In genomic region chr14:38254565-38255407, GRCh38 we compare ENCODE assay signal across 8 cellular contexts. TPM values are rescaled to one million over a fixed set of nuclear protein-coding genes. Genes with fewer than 3 reads are reported as not detected.
A peak's percentile ranks its signal among the peaks of the same experiment; 100 is the strongest.
DNase-seq lines count a peak whose midpoint lies in the region; ATAC-seq and TF ChIP-seq lines count a peak whose summit lies in the region.

No MANE protein-coding gene starts in this region.

- H3K36me3 ChIP-seq in osteoblast (ENCODE audit: insufficient read depth, low read length) (no peaks in the 10 kb centered on the region), MM.1S (replicated peaks; ENCODE audit: insufficient read depth, low read length) (no peaks in the 10 kb centered on the region)

- peak overlapping the region; percentile 46 for H3K4me3 Mint-ChIP-seq in activated naive CD8-positive, alpha-beta T cell

- H3K9me2 ChIP-seq in MM.1S (replicated peaks; ENCODE audit: insufficient read depth, low read length) = no peaks in the 10 kb centered on the region

- no peaks in the 10 kb centered on the region for H3F3A ChIP-seq in MM.1S (ENCODE audit: insufficient read depth, low read length)

- DNase-seq in AG20443 (ENCODE audit: low spot score) (peak; percentile 14), left cardiac atrium (no peak), osteoblast (ENCODE audit: insufficient read length, low spot score, missing footprints) (no peak), MM.1S (no peak), NCI-H1105 treated with DMSO at 0.1 percent for 48 hours (lab: John Stamatoyannopoulos, UW) (no peak), COR-L47 (lab: John Stamatoyannopoulos, UW) (no peak)
- no peak for DNase-seq in stimulated activated CD4-positive, alpha-beta T cell treated with anti-CD3 and anti-CD28 coated beads, Interleukin-4, amount 100 ng/mL, for 1 hour

- no peaks in the 10 kb centered on the region for H4K20me1 ChIP-seq in osteoblast (ENCODE audit: insufficient read depth, low read length)
- H4K20me1 ChIP-seq in MM.1S (ENCODE audit: insufficient read depth, low read length) = no peaks in the 10 kb centered on the region

- H2AFZ ChIP-seq in osteoblast (ENCODE audit: low read length) (peak overlapping the region; percentile 29), MM.1S (ENCODE audit: low read length) (no peak overlapping the region)

- H3K27ac ChIP-seq in osteoblast (ENCODE audit: low read depth, low read length) (no peak overlapping the region), MM.1S (ENCODE audit: low read length) (no peak overlapping the region)

- H3K27me3 Mint-ChIP-seq in activated naive CD8-positive, alpha-beta T cell = peaks cover 25% of the 10 kb centered on the region

- H3K9me3 ChIP-seq in osteoblast (ENCODE audit: low read depth, low read length) (no peaks in the 10 kb centered on the region), MM.1S (replicated peaks; ENCODE audit: insufficient read depth, low read length) (no peaks in the 10 kb centered on the region)

- H3K9ac ChIP-seq in MM.1S (ENCODE audit: low read length) = no peak overlapping the region

- H3K4me2 ChIP-seq in osteoblast (ENCODE audit: insufficient read depth, low read length) (peak overlapping the region; percentile 18), MM.1S (ENCODE audit: low read depth, low read length) (no peak overlapping the region)

- ATAC-seq in left cardiac atrium = peak; percentile 2 to 3

- no peaks in the 10 kb centered on the region for H3K36me3 Mint-ChIP-seq in activated naive CD8-positive, alpha-beta T cell

- no peak overlapping the region for H3K4me3 ChIP-seq in osteoblast (ENCODE audit: insufficient read depth, low read length)
- no peak overlapping the region for H3K4me3 ChIP-seq in MM.1S (ENCODE audit: low read length)

- H3K79me2 ChIP-seq in osteoblast (ENCODE audit: insufficient read depth, low read length) (no peaks in the 10 kb centered on the region), MM.1S (ENCODE audit: low read length) (no peaks in the 10 kb centered on the region)

- H3K27me3 ChIP-seq in osteoblast (ENCODE audit: insufficient read depth, low read length) (no peaks in the 10 kb centered on the region), MM.1S (replicated peaks; ENCODE audit: insufficient read depth, low read length) (no peaks in the 10 kb centered on the region)

- H3K9me3 Mint-ChIP-seq in activated naive CD8-positive, alpha-beta T cell (ENCODE audit: low read depth) = no peaks in the 10 kb centered on the region

- TF ChIP-seq CTCF in osteoblast (IDR thresholded peaks at IDR 0.05; ENCODE audit: extremely low read depth, low read depth, low read length) (no peak), MM.1S (IDR thresholded peaks at IDR 0.05; ENCODE audit: low read length) (no peak)

- no peaks in the 10 kb centered on the region for H3K4me1 ChIP-seq in osteoblast (ENCODE audit: insufficient read depth, low read length)
- no peaks in the 10 kb centered on the region for H3K4me1 ChIP-seq in MM.1S (ENCODE audit: low read length)

- H3K4me1 Mint-ChIP-seq in activated naive CD8-positive, alpha-beta T cell (ENCODE audit: low read depth) = peaks cover 9% of the 10 kb centered on the region

- H3K27ac Mint-ChIP-seq in activated naive CD8-positive, alpha-beta T cell = no peak overlapping the region

- intact Hi-C loops in left cardiac atrium (cut with DNase I) = no loop called here

RNA-seq across cellular contexts. Expression of gene CLEC14A, which starts 1.1 kb away (rescaled TPM):
- total RNA-seq in left cardiac atrium (10 to 100 TPM; 31.8 to 47.4 TPM), osteoblast (0.29 TPM in 1 of 2 replicates, not detected in the other)

RNA-seq across cellular contexts. Expression of gene SSTR1, which starts 47.1 kb away (rescaled TPM):
- total RNA-seq in left cardiac atrium = 1 to 10 TPM; 1.0 to 1.3 TPM
- total RNA-seq in osteoblast = under 0.01 TPM in 2 replicates

Comparison
In these comparisons a context has a peak if more than half of its experiments do, and no peak if none do; other contexts are left out.
1. RNA of gene CLEC14A, which starts 1.1 kb away (total RNA-seq): 31.8 to 47.4 TPM in left cardiac atrium; 0.29 TPM in osteoblast; every median in the first group is over 10 times any median in the second.